Comparison of ENCODE assay signal across 15 cellular contexts in genomic region chr1:1760715-1761114, GRCh38.
"Had no signal": no experiment of that assay in that cellular context is flagged by ENCODE, and none has a peak within 500 bp of the region (broad histone marks: within the 10 kb centered on the region; RNA-seq: fewer than 3 reads in every experiment).

No MANE protein-coding gene starts in this region.

- DNase-seq: activated CD4-positive, alpha-beta T cell treated with anti-CD3 and anti-CD28 coated beads for 36 hours; activated CD4-positive, alpha-beta T cell treated with anti-CD3 and anti-CD28 coated beads, Interleukin-2, amount 50 U/mL, for 48 hours; activated naive CD8-positive, alpha-beta T cell treated with anti-CD3 and anti-CD28 coated beads for 36 hours; activated T-cell treated with anti-CD3 and anti-CD28 coated beads for 4 hours; amniotic stem cell; body of pancreas; foreskin fibroblast; nucleus accumbens; retina; stimulated activated naive CD8-positive, alpha-beta T cell treated with anti-CD3 and anti-CD28 coated beads, Interleukin-15, amount 100 ng/mL, for 72 hours; T-helper 2 cell; transverse colon had no signal

- FAIRE-seq: keratinocyte had no signal

- ATAC-seq: activated CD4-positive, alpha-beta T cell treated with anti-CD3 and anti-CD28 coated beads for 36 hours; body of pancreas; left lobe of liver; stimulated activated naive CD8-positive, alpha-beta T cell treated with anti-CD3 and anti-CD28 coated beads, Interleukin-15, amount 100 ng/mL, for 72 hours; WTC11 had no signal
